8 cellular contexts compared by ENCODE assay signal in the genomic region with DNA sequence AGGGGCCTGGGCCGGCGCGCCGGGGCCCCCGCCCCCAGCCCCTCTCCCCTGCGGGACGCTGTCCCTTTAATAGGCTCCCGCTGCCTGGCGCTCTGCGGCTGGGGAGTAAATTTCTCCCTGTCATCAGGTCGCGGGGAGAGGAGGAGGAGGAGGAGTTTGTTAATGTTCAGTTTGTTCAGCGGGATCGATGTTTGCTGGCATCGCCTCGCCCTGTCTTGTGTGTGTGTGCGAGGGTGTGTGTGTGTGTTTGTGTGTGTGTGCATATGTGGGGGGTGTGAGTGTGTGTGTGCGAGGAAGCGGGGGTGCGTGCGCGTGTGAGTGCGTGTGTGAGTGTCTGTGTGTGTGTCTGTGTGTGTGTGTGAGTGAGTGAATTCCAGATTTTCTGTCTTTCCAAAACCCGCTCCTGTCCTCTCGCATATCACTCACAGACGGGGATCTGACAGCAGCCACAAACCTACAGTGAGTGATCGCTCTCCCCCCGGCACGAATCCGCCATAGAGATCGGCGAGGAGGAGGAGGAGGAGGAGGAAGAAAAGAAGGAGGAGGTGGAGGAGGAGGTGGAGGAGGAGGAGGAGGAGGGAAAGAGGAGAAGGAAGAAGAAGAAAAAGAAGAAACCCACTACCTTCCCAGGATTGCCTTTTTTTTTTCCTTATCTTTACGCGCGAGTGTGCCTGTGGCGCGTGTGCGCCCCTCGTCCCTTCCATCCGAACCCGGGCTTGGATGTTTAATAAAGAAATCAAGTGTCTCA. TPM values are rescaled to one million over a fixed set of nuclear protein-coding genes. Genes with fewer than 3 reads are reported as not detected.
DNase-seq lines count a peak whose midpoint lies in the region; ATAC-seq, FAIRE-seq and TF ChIP-seq lines count a peak whose summit lies in the region.

Gene TSHZ2, plus strand, starts transcription at position 169 of the 748 bp plus-strand sequence. CDS start 936 bp downstream, outside the sequence.

- peak within 1 kb of the TSS; percentile 53 to 67 for H3K4me3 ChIP-seq in foreskin fibroblast (ENCODE audit: low read depth in 1 of 2, low read length in 2 of 2)
- H3K4me3 ChIP-seq in osteoblast (ENCODE audit: insufficient read depth, low read length): peak within 1 kb of the TSS; percentile 60

- FAIRE-seq in urothelium cell line (lab: Jason Lieb, UNC): peak; percentile 99

- no peaks in the 10 kb centered on the region for H3K27me3 ChIP-seq in osteoblast (ENCODE audit: insufficient read depth, low read length)

- TF ChIP-seq CTCF in foreskin fibroblast (IDR thresholded peaks at IDR 0.05; ENCODE audit: low read depth, low read length) (no peak), osteoblast (IDR thresholded peaks at IDR 0.05; ENCODE audit: extremely low read depth, low read depth, low read length) (no peak)

- H3K4me1 ChIP-seq in osteoblast (ENCODE audit: insufficient read depth, low read length): no peaks in the 10 kb centered on the region

- H3K79me2 ChIP-seq in osteoblast (ENCODE audit: insufficient read depth, low read length): no peaks in the 10 kb centered on the region

- H4K20me1 ChIP-seq in osteoblast (ENCODE audit: insufficient read depth, low read length): no peaks in the 10 kb centered on the region

- H3K9me3 ChIP-seq in osteoblast (ENCODE audit: low read depth, low read length): no peaks in the 10 kb centered on the region

- H2AFZ ChIP-seq in osteoblast (ENCODE audit: low read length): peak within 1 kb of the TSS; percentile 56

- peak within 1 kb of the TSS; percentile 78 for H3K4me2 ChIP-seq in osteoblast (ENCODE audit: insufficient read depth, low read length)

- no peak within 1 kb of the TSS for H3K27ac ChIP-seq in osteoblast (ENCODE audit: low read depth, low read length)

- H3K36me3 ChIP-seq in osteoblast (ENCODE audit: insufficient read depth, low read length): no peaks in the 10 kb centered on the region

- peak; percentile 87 for DNase-seq in GM03348 (ENCODE audit: low spot score)
- peak; percentile 48 for DNase-seq in NOMO-1 treated with DMSO at 0.1 percent for 48 hours (lab: John Stamatoyannopoulos, UW; ENCODE audit: unreplicated experiment)
- peak; percentile 14 for DNase-seq in activated T-helper 1 cell treated with Interleukin-2 at 50 U/mL for 16 hours (ENCODE audit: low read depth)
- DNase-seq in foreskin fibroblast: peak in 1 of 2 donors; percentile 22
- peak; percentile 72 for DNase-seq in osteoblast (ENCODE audit: insufficient read length, low spot score, missing footprints)
- DNase-seq in urothelium cell line (ENCODE audit: low spot score): peak; percentile 87
- no peak for DNase-seq in NK-92 treated with Interleukin-12 subunit alpha and Interleukin-12 subunit beta, amount 100 ng/mL, for 24 hours (lab: John Stamatoyannopoulos, UW)

- ATAC-seq in HG03175 (IDR thresholded peaks at IDR 0.05; ENCODE audit: unreplicated experiment): no peak

RNA-seq across cellular contexts. Expression of gene TSHZ2, which starts in this region (rescaled TPM):
- total RNA-seq in osteoblast: 3.5 and 3.6 TPM in 2 replicates
